ENCODE assay signal across 27 cellular contexts in genomic region chr11:64387916-64388315, GRCh38.
"Had no signal": no experiment of that assay in that cellular context is flagged by ENCODE, and none has a peak within 500 bp of the region (broad histone marks: within the 10 kb centered on the region; RNA-seq: fewer than 3 reads in every experiment).

No MANE protein-coding gene starts in this region.

- H3K27ac Mint-ChIP-seq: dendritic cell treated with granulocyte-macrophage colony-stimulating factor and Interleukin-4, amounts not matched to agents 40 ng/mL and 50 ng/mL, for 4 days; effector memory CD8-positive, alpha-beta T cell; endodermal cell; mesothelial cell of epicardium had no signal

- H3K4me3 Mint-ChIP-seq: dendritic cell treated with granulocyte-macrophage colony-stimulating factor and Interleukin-4, amounts not matched to agents 40 ng/mL and 50 ng/mL, for 4 days; effector memory CD8-positive, alpha-beta T cell; endodermal cell; mesothelial cell of epicardium had no signal

- H3K9me3 Mint-ChIP-seq: effector memory CD8-positive, alpha-beta T cell; endodermal cell; mesothelial cell of epicardium had no signal

- H3K4me3 ChIP-seq: colonic mucosa, esophagus squamous epithelium, gastrocnemius medialis, heart right ventricle, left lung, lower lobe of right lung, mucosa of descending colon had no signal

- H3K4me1 ChIP-seq: colonic mucosa, esophagus squamous epithelium, gastrocnemius medialis, lower lobe of right lung had no signal

- H3K9me3 ChIP-seq: colonic mucosa, esophagus squamous epithelium, gastrocnemius medialis, heart right ventricle, left lung, lower lobe of right lung, mucosa of descending colon had no signal

- H3K36me3 ChIP-seq: colonic mucosa, esophagus squamous epithelium, gastrocnemius medialis, heart right ventricle, left lung, lower lobe of right lung had no signal

- ATAC-seq: effector memory CD8-positive, alpha-beta T cell; esophagus mucosa; gastrocnemius medialis; heart right ventricle; left cardiac atrium; left lung; left ventricle myocardium superior; lower lobe of right lung; mucosa of descending colon had no signal

- H3K36me3 Mint-ChIP-seq: mesothelial cell of epicardium had no signal

- H3K27me3 ChIP-seq: colonic mucosa, gastrocnemius medialis, heart right ventricle had no signal

- DNase-seq: colonic mucosa; cortex of kidney; effector CD8-positive, alpha-beta T cell; effector memory CD8-positive, alpha-beta T cell; endodermal cell; erythroblast; esophagus squamous epithelium; foreskin fibroblast; foreskin melanocyte; gastrocnemius medialis; glutamatergic neuron; head of caudate nucleus; heart right ventricle; hippocampal formation; left cardiac atrium; left lung; left ventricle myocardium superior; lower lobe of right lung; mesenchymal stem cell; mucosa of descending colon had no signal

- FAIRE-seq: endometrium, islet of Langerhans, keratinocyte had no signal

- H3K27ac ChIP-seq: colonic mucosa, epithelial cell of prostate, esophagus squamous epithelium, gastrocnemius medialis, heart right ventricle, left lung, lower lobe of right lung had no signal
